Comparison of ENCODE assay signal across 8 cellular contexts in the genomic region with DNA sequence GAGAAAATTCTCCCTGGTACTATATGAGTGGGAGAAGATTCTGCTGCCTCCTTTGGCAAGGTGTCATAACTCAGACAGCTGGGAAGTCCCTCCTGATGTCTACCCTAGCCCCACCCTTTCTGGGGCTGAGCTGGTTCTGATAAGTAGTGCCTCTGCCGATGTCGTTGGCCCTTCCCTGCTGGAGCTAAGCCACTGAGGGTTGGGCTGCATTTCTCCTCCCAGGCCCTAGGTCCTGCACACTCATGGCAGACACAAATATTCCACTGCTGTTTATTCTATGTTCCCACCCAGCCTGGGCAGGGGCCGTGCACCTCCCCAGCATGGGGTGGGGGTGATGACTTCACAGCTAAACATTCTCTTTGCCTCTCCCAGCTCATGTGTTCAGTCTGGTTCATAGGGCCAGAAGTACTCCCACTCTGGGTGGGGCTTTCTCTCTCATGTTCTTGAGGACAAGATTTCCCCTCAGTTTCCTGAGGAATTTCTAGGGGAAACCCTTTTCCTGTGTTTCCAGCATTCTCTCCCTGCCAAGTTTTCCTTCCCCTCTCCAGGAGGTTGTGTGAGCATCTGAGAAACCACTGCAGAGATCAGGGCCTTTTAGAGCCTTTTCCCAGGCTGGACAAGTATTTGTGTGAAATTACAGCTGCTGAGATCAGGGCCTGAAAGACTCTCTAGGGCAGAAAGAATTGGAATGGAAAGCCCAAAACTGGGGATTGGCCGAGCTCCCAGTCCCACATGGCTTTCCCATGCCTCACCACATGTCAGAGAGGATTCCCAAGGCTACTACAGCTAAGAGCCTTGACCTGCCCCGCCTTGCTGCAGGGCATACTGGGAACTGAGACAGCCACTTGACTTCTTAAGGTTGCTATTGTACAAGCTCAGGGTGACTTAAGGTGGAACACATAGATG.
A peak's percentile ranks its signal among the peaks of the same experiment; 100 is the strongest.
DNase-seq lines count a peak whose midpoint lies in the region; ATAC-seq and TF ChIP-seq lines count a peak whose summit lies in the region.

No MANE protein-coding gene starts in this region.

- no peaks in the 10 kb centered on the region for H3K27me3 ChIP-seq in CD8-positive, alpha-beta memory T cell (ENCODE audit: insufficient read depth, low read length, poor library complexity, severe bottlenecking)
- no peaks in the 10 kb centered on the region for H3K27me3 ChIP-seq in lung (ENCODE audit: control insufficient read depth, insufficient read depth)

- H3K4me1 ChIP-seq in CD8-positive, alpha-beta memory T cell (ENCODE audit: insufficient read depth, low read length), result peaks cover 23% of the 10 kb centered on the region
- peaks cover 18 to 39% of the 10 kb centered on the region in 2 donors for H3K4me1 ChIP-seq in lung (ENCODE audit: control insufficient read depth in 2 of 2, insufficient read depth in 2 of 2, low read length in 2 of 2)

- POLR2A ChIA-PET in CD8-positive, alpha-beta memory T cell (lab: Charles Lee), result no interaction called here

- DNase-seq in CD8-positive, alpha-beta memory T cell, result no peak
- peak; percentile 77 for DNase-seq in NCI-H446 treated with DMSO at 0.1 percent for 48 hours (lab: John Stamatoyannopoulos, UW)
- peak; percentile 80 for DNase-seq in lung (ENCODE audit: low spot score)
- no peak for DNase-seq in type B pancreatic cell (ENCODE audit: extremely low spot score, unreplicated experiment)
- DNase-seq in DMS153 treated with DMSO at 0.1 percent for 48 hours (lab: John Stamatoyannopoulos, UW; ENCODE audit: unreplicated experiment), result no peak

- H3K9me3 Mint-ChIP-seq in CD8-positive, alpha-beta memory T cell, result no peaks in the 10 kb centered on the region
- no peaks in the 10 kb centered on the region for H3K9me3 Mint-ChIP-seq in type B pancreatic cell

- H3K36me3 Mint-ChIP-seq in CD8-positive, alpha-beta memory T cell, result peaks cover 0 to 60% (median 9%) of the 10 kb centered on the region in 3 donors
- peaks cover 43% of the 10 kb centered on the region for H3K36me3 Mint-ChIP-seq in type B pancreatic cell

- H3K4me3 Mint-ChIP-seq in CD8-positive, alpha-beta memory T cell, result peak overlapping the region in 5 of 7 donors; percentile 15 to 50 (median 24)
- peak overlapping the region; percentile 70 for H3K4me3 Mint-ChIP-seq in type B pancreatic cell

- H3K9me3 ChIP-seq in CD8-positive, alpha-beta memory T cell (ENCODE audit: low read length), result no peaks in the 10 kb centered on the region
- H3K9me3 ChIP-seq in lung (ENCODE audit: control insufficient read depth in 2 of 2, insufficient read depth in 1 of 2, low read length in 1 of 2), result no peaks in the 10 kb centered on the region

- peaks cover 60 to 86% (median 83%) of the 10 kb centered on the region in 3 donors for H3K4me1 Mint-ChIP-seq in CD8-positive, alpha-beta memory T cell
- peaks cover 33% of the 10 kb centered on the region for H3K4me1 Mint-ChIP-seq in type B pancreatic cell (ENCODE audit: unreplicated experiment)

- H3K36me3 ChIP-seq in CD8-positive, alpha-beta memory T cell (ENCODE audit: insufficient read depth, low read length), result peaks cover 12% of the 10 kb centered on the region
- H3K36me3 ChIP-seq in lung (ENCODE audit: control insufficient read depth in 2 of 2, insufficient read depth in 2 of 2, low read length in 2 of 2), result peaks cover 11 to 20% of the 10 kb centered on the region in 2 donors

- WGBS in lung, 2 donors, result 28 to 56% methylated on average over 5 of the region's 5 CpGs

- peak overlapping the region; percentile 28 for H3K27ac ChIP-seq in CD8-positive, alpha-beta memory T cell (ENCODE audit: low read depth, low read length)
- peak overlapping the region; percentile 43 for H3K27ac ChIP-seq in cingulate gyrus (ENCODE audit: low read depth, low read length)
- peak overlapping the region; percentile 78 to 93 for H3K27ac ChIP-seq in lung (ENCODE audit: low read depth in 1 of 2, low read length in 1 of 2)

- peak overlapping the region; percentile 73 to 93 (median 88) for H3K27ac Mint-ChIP-seq in CD8-positive, alpha-beta memory T cell
- peak overlapping the region; percentile 96 for H3K27ac Mint-ChIP-seq in type B pancreatic cell

- TF ChIP-seq CTCF in lung (IDR thresholded peaks at IDR 0.05; ENCODE audit: control extremely low read depth, extremely low read depth) (no peak), type B pancreatic cell (conservative IDR thresholded peaks at IDR 0.05) (no peak)

- H3K4me3 ChIP-seq in CD8-positive, alpha-beta memory T cell (ENCODE audit: low read length), result no peak overlapping the region
- no peak overlapping the region for H3K4me3 ChIP-seq in lung

- ATAC-seq in lung (ENCODE audit: insufficient read depth, low FRiP score) (peak; percentile 83), HG03565 (IDR thresholded peaks at IDR 0.05; ENCODE audit: unreplicated experiment) (no peak), GM19328 (IDR thresholded peaks at IDR 0.05; ENCODE audit: unreplicated experiment) (no peak)

- H3K27me3 Mint-ChIP-seq in CD8-positive, alpha-beta memory T cell, result no peaks in the 10 kb centered on the region
- no peaks in the 10 kb centered on the region for H3K27me3 Mint-ChIP-seq in type B pancreatic cell

- CTCF ChIA-PET in CD8-positive, alpha-beta memory T cell (lab: Charles Lee), result interaction anchor here (0.8 to 4.1 kb wide), 4 partner anchors 9 to 66 kb away, joined by 3 to 20 read pairs (median 3); a partner anchor contains a TSS

Comparison
In these comparisons a context has a peak if more than half of its experiments do, and no peak if none do; other contexts are left out.
1. DNase-seq: peak in NCI-H446 treated with DMSO at 0.1 percent for 48 hours (single experiment) and lung (single experiment); none in CD8-positive, alpha-beta memory T cell (0 of 5), type B pancreatic cell (single experiment) and DMS153 treated with DMSO at 0.1 percent for 48 hours (single experiment).
2. H3K27ac ChIP-seq: peak in every context shown above with its lines; median percentile 86 in lung; 43 in cingulate gyrus; 28 in CD8-positive, alpha-beta memory T cell.